ENCODE assay signal across 8 cellular contexts in genomic region chr19:18112989-18113478, GRCh38. TPM values are rescaled to one million over a fixed set of nuclear protein-coding genes. Genes with fewer than 3 reads are reported as not detected.
A peak's percentile ranks its signal among the peaks of the same experiment; 100 is the strongest.
DNase-seq lines count a peak whose midpoint lies in the region; ATAC-seq and TF ChIP-seq lines count a peak whose summit lies in the region.

No MANE protein-coding gene starts in this region.

- H3K9me3 ChIP-seq in Karpas-422 (ENCODE audit: low read length) (no peaks in the 10 kb centered on the region), fibroblast of lung (ENCODE audit: control insufficient read depth, insufficient read depth, low read depth, low read length) (no peaks in the 10 kb centered on the region), neural cell (ENCODE audit: low read length) (no peaks in the 10 kb centered on the region)

- H3K27ac ChIP-seq in Karpas-422 (ENCODE audit: low read length) (no peak overlapping the region), fibroblast of lung (ENCODE audit: insufficient read depth, low read length) (no peak overlapping the region), neural cell (ENCODE audit: low read length) (no peak overlapping the region), substantia nigra (ENCODE audit: low read depth, low read length, poor library complexity, severe bottlenecking) (peak overlapping the region; percentile 61)

- no peaks in the 10 kb centered on the region for H3K9me3 Mint-ChIP-seq in activated T-helper 1 cell treated with anti-CD3 and anti-CD28 coated beads, Interleukin-12 subunit alpha, Interleukin-12 subunit beta, Interleukin-2, Interleukin-4 antibody, amounts not matched to agents 30 ng/mL and 10 ng/mL and 1 ng/mL, durations not matched to agents 14 hours and 24 hours and 36 hours

- peaks cover 28% of the 10 kb centered on the region for H3K4me1 ChIP-seq in Karpas-422 (ENCODE audit: low read length)
- H3K4me1 ChIP-seq in fibroblast of lung (ENCODE audit: control insufficient read depth, extremely low read depth, insufficient read depth, low read length) = peaks cover 8% of the 10 kb centered on the region

- no peak overlapping the region for H2AFZ ChIP-seq in Karpas-422 (ENCODE audit: low read length)
- H2AFZ ChIP-seq in fibroblast of lung (ENCODE audit: low read length) = no peak overlapping the region
- H2AFZ ChIP-seq in neural cell (ENCODE audit: low read depth, low read length) = no peak overlapping the region

- no peaks in the 10 kb centered on the region for H3K36me3 ChIP-seq in Karpas-422 (ENCODE audit: insufficient read depth, low read length)
- H3K36me3 ChIP-seq in fibroblast of lung (ENCODE audit: control insufficient read depth, insufficient read depth, low read length) = peaks cover 1% of the 10 kb centered on the region
- H3K36me3 ChIP-seq in neural cell (ENCODE audit: insufficient read depth, low read length) = no peaks in the 10 kb centered on the region

- no peak for ATAC-seq in HG02840 (IDR thresholded peaks at IDR 0.05; ENCODE audit: low FRiP score, unreplicated experiment)

- H3K4me3 ChIP-seq in Karpas-422 (ENCODE audit: low read length) (no peak overlapping the region), fibroblast of lung (replicated peaks in 1 of 4; ENCODE audit: control extremely low read depth in 1 of 4, insufficient read depth in 1 of 4, low read depth in 3 of 4, low read length in 4 of 4) (no peak overlapping the region), neural cell (ENCODE audit: low read length) (no peak overlapping the region)

- H3K9ac ChIP-seq in Karpas-422 (ENCODE audit: low read length) (no peak overlapping the region), fibroblast of lung (ENCODE audit: insufficient read depth, low read length) (no peak overlapping the region), neural cell (ENCODE audit: low read length) (no peak overlapping the region)

- H3K4me3 Mint-ChIP-seq in activated T-helper 1 cell treated with anti-CD3 and anti-CD28 coated beads, Interleukin-12 subunit alpha, Interleukin-12 subunit beta, Interleukin-2, Interleukin-4 antibody, amounts not matched to agents 30 ng/mL and 10 ng/mL and 1 ng/mL, durations not matched to agents 14 hours and 24 hours and 36 hours = no peak overlapping the region

- H3K27me3 Mint-ChIP-seq in activated T-helper 1 cell treated with anti-CD3 and anti-CD28 coated beads, Interleukin-12 subunit alpha, Interleukin-12 subunit beta, Interleukin-2, Interleukin-4 antibody, amounts not matched to agents 30 ng/mL and 10 ng/mL and 1 ng/mL, durations not matched to agents 14 hours and 24 hours and 36 hours (ENCODE audit: insufficient read depth) = no peaks in the 10 kb centered on the region

- H4K20me1 ChIP-seq in Karpas-422 (ENCODE audit: insufficient read depth, low read depth, low read length) (peaks cover 4% of the 10 kb centered on the region; the same call in 1 of the 2 replicates), fibroblast of lung (ENCODE audit: control insufficient read depth, extremely low read depth, insufficient read depth, low read length) (no peaks in the 10 kb centered on the region), neural cell (ENCODE audit: insufficient read depth) (no peaks in the 10 kb centered on the region)

- H3F3A ChIP-seq in neural cell (ENCODE audit: insufficient read depth, low read length, poor library complexity, severe bottlenecking) = no peaks in the 10 kb centered on the region

- DNase-seq in DMS114 treated with DMSO at 0.1 percent for 48 hours (lab: John Stamatoyannopoulos, UW; ENCODE audit: unreplicated experiment) (peak; percentile 69), Karpas-422 (peak; percentile 91), RPMI7951 (ENCODE audit: low read depth) (peak; percentile 71), fibroblast of lung (ENCODE audit: low read depth in 2 of 2) (peak; percentile 62 to 77), substantia nigra (lab: John Stamatoyannopoulos, UW) (peak in 47 of 49 donors; percentile 32 to 89 (median 80))
- DNase-seq in activated T-helper 1 cell treated with anti-CD3 and anti-CD28 coated beads, Interleukin-12 subunit alpha, Interleukin-12 subunit beta, Interleukin-2, Interleukin-4 antibody, amounts not matched to agents 30 ng/mL and 10 ng/mL and 1 ng/mL, durations not matched to agents 14 hours and 24 hours and 36 hours (ENCODE audit: low spot score) = peak; percentile 65

- H3K36me3 Mint-ChIP-seq in activated T-helper 1 cell treated with anti-CD3 and anti-CD28 coated beads, Interleukin-12 subunit alpha, Interleukin-12 subunit beta, Interleukin-2, Interleukin-4 antibody, amounts not matched to agents 30 ng/mL and 10 ng/mL and 1 ng/mL, durations not matched to agents 14 hours and 24 hours and 36 hours (ENCODE audit: low read depth) = peaks cover 5% of the 10 kb centered on the region

- peak; percentile 81 for TF ChIP-seq RAD21 in neural cell (conservative IDR thresholded peaks at IDR 0.05)

- no peak for TF ChIP-seq EP300 in neural cell (conservative IDR thresholded peaks at IDR 0.05; ENCODE audit: poor library complexity, severe bottlenecking)

- peaks cover 22% of the 10 kb centered on the region for H3K4me1 Mint-ChIP-seq in activated T-helper 1 cell treated with anti-CD3 and anti-CD28 coated beads, Interleukin-12 subunit alpha, Interleukin-12 subunit beta, Interleukin-2, Interleukin-4 antibody, amounts not matched to agents 30 ng/mL and 10 ng/mL and 1 ng/mL, durations not matched to agents 14 hours and 24 hours and 36 hours (ENCODE audit: low read depth)

- H3K9me2 ChIP-seq in Karpas-422 (replicated peaks; ENCODE audit: insufficient read depth, low read length) (no peaks in the 10 kb centered on the region), neural cell (ENCODE audit: insufficient read depth, low read length) (no peaks in the 10 kb centered on the region)

- intact Hi-C loops in activated T-helper 1 cell treated with anti-CD3 and anti-CD28 coated beads, Interleukin-12 subunit alpha, Interleukin-12 subunit beta, Interleukin-2, Interleukin-4 antibody, amounts not matched to agents 30 ng/mL and 10 ng/mL and 1 ng/mL, durations not matched to agents 14 hours and 24 hours and 36 hours (cut with micrococcal nuclease) = loop anchor here (1.0 kb wide), 3 partner anchors 39 to 139 kb away; no protein-coding TSS in a partner anchor

- no peak overlapping the region for H3K27ac Mint-ChIP-seq in activated T-helper 1 cell treated with anti-CD3 and anti-CD28 coated beads, Interleukin-12 subunit alpha, Interleukin-12 subunit beta, Interleukin-2, Interleukin-4 antibody, amounts not matched to agents 30 ng/mL and 10 ng/mL and 1 ng/mL, durations not matched to agents 14 hours and 24 hours and 36 hours

- peak; percentile 91 to 94 for TF ChIP-seq CTCF in fibroblast of lung (conservative IDR thresholded peaks at IDR 0.05 in 1 of 2, IDR thresholded peaks at IDR 0.05 in 1 of 2; ENCODE audit: low read depth in 1 of 2, low read length in 2 of 2)
- peak; percentile 86 for TF ChIP-seq CTCF in neural cell (IDR thresholded peaks at IDR 0.05; ENCODE audit: poor library complexity, severe bottlenecking)

- H3K79me2 ChIP-seq in Karpas-422 (ENCODE audit: low read length) (peaks cover under 1% of the 10 kb centered on the region; the same call in 1 of the 2 replicates), fibroblast of lung (ENCODE audit: control insufficient read depth, insufficient read depth, low read length) (no peaks in the 10 kb centered on the region), neural cell (replicated peaks; ENCODE audit: insufficient read depth, low read length) (no peaks in the 10 kb centered on the region)

- H3K27me3 ChIP-seq in Karpas-422 (ENCODE audit: low read length) = no peaks in the 10 kb centered on the region
- H3K27me3 ChIP-seq in fibroblast of lung (ENCODE audit: control insufficient read depth, insufficient read depth, low read length) = no peaks in the 10 kb centered on the region
- H3K27me3 ChIP-seq in neural cell (ENCODE audit: insufficient read depth, low read depth, low read length) = peaks cover 21% of the 10 kb centered on the region

- H3K4me2 ChIP-seq in Karpas-422 (ENCODE audit: low read depth, low read length, poor library complexity, severe bottlenecking) (no peak overlapping the region), fibroblast of lung (ENCODE audit: extremely low read depth, insufficient read depth, low read length) (no peak overlapping the region), neural cell (ENCODE audit: low read length) (no peak overlapping the region)

RNA-seq across cellular contexts. Expression of gene MAST3, which starts 15.5 kb away (rescaled TPM):
- 7.7 and 17.9 TPM in 2 replicates for total RNA-seq in Karpas-422 (2014; rRNA removed; shearing (Covaris generic); ENCODE audit: low replicate concordance)
- total RNA-seq in RPMI7951 (2014; rRNA removed; shearing (Covaris generic)) = 2.1 and 2.6 TPM in 2 replicates
- total RNA-seq in activated T-helper 1 cell treated with anti-CD3 and anti-CD28 coated beads, Interleukin-12 subunit alpha, Interleukin-12 subunit beta, Interleukin-2, Interleukin-4 antibody, amounts not matched to agents 30 ng/mL and 10 ng/mL and 1 ng/mL, durations not matched to agents 14 hours and 24 hours and 36 hours = 16.5 and 17.6 TPM in 2 replicates
- 2.3 and 4.1 TPM in 2 replicates for total RNA-seq in fibroblast of lung
- polyA plus RNA-seq in fibroblast of lung (2.0 and 2.3 TPM in 2 replicates), neural cell (2.3 and 2.4 TPM in 2 replicates)
- 3.3 and 3.4 TPM in 2 replicates for polyA plus RNA-seq in fibroblast of lung (2012)
- polyA minus RNA-seq in fibroblast of lung (ENCODE audit: low replicate concordance) (10.1 and 11.5 TPM in 2 replicates), neural cell (3.9 and 5.4 TPM in 2 replicates)

RNA-seq across cellular contexts. Expression of gene IL12RB1, which starts 26.3 kb away (rescaled TPM):
- total RNA-seq in Karpas-422 (2014; rRNA removed; shearing (Covaris generic); ENCODE audit: low replicate concordance) = 6.1 and 9.6 TPM in 2 replicates
- 2.3 and 4.3 TPM in 2 replicates for total RNA-seq in RPMI7951 (2014; rRNA removed; shearing (Covaris generic))
- 44.5 and 47.5 TPM in 2 replicates for total RNA-seq in activated T-helper 1 cell treated with anti-CD3 and anti-CD28 coated beads, Interleukin-12 subunit alpha, Interleukin-12 subunit beta, Interleukin-2, Interleukin-4 antibody, amounts not matched to agents 30 ng/mL and 10 ng/mL and 1 ng/mL, durations not matched to agents 14 hours and 24 hours and 36 hours
- under 0.01 and 0.50 TPM in 2 replicates for total RNA-seq in fibroblast of lung
- 0.06 and 0.75 TPM in 2 replicates for polyA plus RNA-seq in fibroblast of lung
- polyA plus RNA-seq in fibroblast of lung (2012) = 0.73 TPM in 1 of 2 replicates, not detected in the other
- 0.37 and 2.5 TPM in 2 replicates for polyA minus RNA-seq in fibroblast of lung (ENCODE audit: low replicate concordance)
- not detected in 2 replicates for polyA plus RNA-seq in neural cell
- polyA minus RNA-seq in neural cell = not detected in 2 replicates

RNA-seq across cellular contexts. Expression of gene PIK3R2, which starts 39.9 kb away (rescaled TPM):
- 5.1 and 5.7 TPM in 2 replicates for total RNA-seq in Karpas-422 (2014; rRNA removed; shearing (Covaris generic); ENCODE audit: low replicate concordance)
- 11.3 and 11.7 TPM in 2 replicates for total RNA-seq in RPMI7951 (2014; rRNA removed; shearing (Covaris generic))
- 14.7 and 15.6 TPM in 2 replicates for total RNA-seq in activated T-helper 1 cell treated with anti-CD3 and anti-CD28 coated beads, Interleukin-12 subunit alpha, Interleukin-12 subunit beta, Interleukin-2, Interleukin-4 antibody, amounts not matched to agents 30 ng/mL and 10 ng/mL and 1 ng/mL, durations not matched to agents 14 hours and 24 hours and 36 hours
- total RNA-seq in fibroblast of lung = 10.1 and 11.3 TPM in 2 replicates
- 18.4 and 29.5 TPM in 2 replicates for polyA plus RNA-seq in fibroblast of lung
- polyA plus RNA-seq in fibroblast of lung (2012) = 32.6 and 45.1 TPM in 2 replicates
- 25.4 and 35.9 TPM in 2 replicates for polyA minus RNA-seq in fibroblast of lung (ENCODE audit: low replicate concordance)
- 14.8 and 19.1 TPM in 2 replicates for polyA plus RNA-seq in neural cell
- 33.1 and 35.4 TPM in 2 replicates for polyA minus RNA-seq in neural cell
